Comparison of ENCODE assay signal across 24 cellular contexts in genomic region chr19:51044327-51044726, GRCh38. TPM values are rescaled to one million over a fixed set of nuclear protein-coding genes. Genes with fewer than 3 reads are reported as not detected.
DNase-seq lines count a peak whose midpoint lies in the region; ATAC-seq, FAIRE-seq and TF ChIP-seq lines count a peak whose summit lies in the region.
"Had no signal": no experiment of that assay in that cellular context is flagged by ENCODE, and none has a peak within 500 bp of the region (broad histone marks: within the 10 kb centered on the region; RNA-seq: fewer than 3 reads in every experiment).

No MANE protein-coding gene starts in this region.

- BruUV-seq in K562 (replicated peaks; lab: Mats Ljungman, UMichigan), result no TSS peak

- TF ChIP-seq RAD21 in A549 (conservative IDR thresholded peaks at IDR 0.05 in 1 of 2, IDR thresholded peaks at IDR 0.05 in 1 of 2), result no peak
- TF ChIP-seq RAD21 in K562 (CRISPR knock-in tag; conservative IDR thresholded peaks at IDR 0.05 in 1 of 2, IDR thresholded peaks at IDR 0.05 in 1 of 2), result no peak

- H3K4me2 ChIP-seq in A549, result no peak overlapping the region
- no peak overlapping the region for H3K4me2 ChIP-seq in K562 (ENCODE audit: insufficient read depth, low read length)
- H3K4me2 ChIP-seq in osteoblast (ENCODE audit: insufficient read depth, low read length), result no peak overlapping the region

- H3K36me3 ChIP-seq in K562 (ENCODE audit: control insufficient read depth, insufficient read depth, low read length) (no peaks in the 10 kb centered on the region), osteoblast (ENCODE audit: insufficient read depth, low read length) (no peaks in the 10 kb centered on the region)
- H3K36me3 ChIP-seq: BE2C had no signal

- H2AFZ ChIP-seq in K562 (ENCODE audit: low read depth, low read length) (no peak overlapping the region), osteoblast (ENCODE audit: low read length) (no peak overlapping the region)

- POLR2A ChIA-PET in A549 (lab: Yijun Ruan, JAX), result no interaction called here
- POLR2A ChIA-PET in K562 (lab: Yijun Ruan, JAX), result interaction anchor here (0.7 to 1.5 kb wide), 4 partner anchors 8 to 740 kb away, joined by 3 to 5 read pairs (median 4); no protein-coding TSS in a partner anchor

- no peak for TF ChIP-seq EP300 in A549 (IDR thresholded peaks at IDR 0.05)
- no peak for TF ChIP-seq EP300 in K562 (IDR thresholded peaks at IDR 0.05; ENCODE audit: low read length)

- no peak for FAIRE-seq in A549 (lab: Jason Lieb, UNC)
- no peak for FAIRE-seq in K562 (lab: Jason Lieb, UNC)
- FAIRE-seq: GM12878, GM19239, H54 had no signal

- H3K27me3 ChIP-seq in K562 (ENCODE audit: control insufficient read depth in 2 of 2, insufficient read depth in 2 of 2, low read length in 2 of 2) (peaks cover 12 to 18% of the 10 kb centered on the region in 2 experiments; a peak in 3 of 5 replicates), osteoblast (ENCODE audit: insufficient read depth, low read length) (peaks cover 7% of the 10 kb centered on the region)
- H3K27me3 ChIP-seq: BE2C had no signal

- ATAC-seq in A549 (no peak), K562 (no peak)
- ATAC-seq: GM12878 had no signal

- H3K9me1 ChIP-seq in K562 (ENCODE audit: control insufficient read depth, insufficient read depth, low read length), result no peaks in the 10 kb centered on the region

- no peak overlapping the region for H3K9ac ChIP-seq in K562 (ENCODE audit: insufficient read depth in 1 of 2, low read depth in 2 of 2, low read length in 2 of 2)

- H3K79me2 ChIP-seq in K562 (ENCODE audit: control insufficient read depth, insufficient read depth, low read length), result no peaks in the 10 kb centered on the region
- no peaks in the 10 kb centered on the region for H3K79me2 ChIP-seq in osteoblast (ENCODE audit: insufficient read depth, low read length)

- H3K27ac ChIP-seq in A549, result no peak overlapping the region
- no peak overlapping the region for H3K27ac ChIP-seq in K562 (ENCODE audit: extremely low read depth, low read depth, low read length)
- no peak overlapping the region for H3K27ac ChIP-seq in osteoblast (ENCODE audit: low read depth, low read length)
- H3K27ac ChIP-seq: HL-60 had no signal

- no peak for TF ChIP-seq CTCF in A549 (IDR thresholded peaks at IDR 0.05)
- TF ChIP-seq CTCF in K562 (IDR thresholded peaks at IDR 0.05 in 2 of 3, conservative IDR thresholded peaks at IDR 0.05 in 1 of 3; ENCODE audit: insufficient read depth in 2 of 3, low read depth in 1 of 3, low read length in 3 of 3), result no peak
- TF ChIP-seq CTCF in osteoblast (IDR thresholded peaks at IDR 0.05; ENCODE audit: extremely low read depth, low read depth, low read length), result no peak

- intact Hi-C loops in K562 (cut with micrococcal nuclease), result no loop called here

- no peak overlapping the region for H3K4me3 ChIP-seq in A549
- H3K4me3 ChIP-seq in K562, result no peak overlapping the region
- H3K4me3 ChIP-seq in osteoblast (ENCODE audit: insufficient read depth, low read length), result no peak overlapping the region
- H3K4me3 ChIP-seq: GM12878 had no signal

- in situ Hi-C loops in K562 (cut with MboI), result no loop called here

- H3K4me1 ChIP-seq in A549, result no peaks in the 10 kb centered on the region
- H3K4me1 ChIP-seq in K562 (replicated peaks in 1 of 2; ENCODE audit: control insufficient read depth in 2 of 2, insufficient read depth in 2 of 2, low read length in 2 of 2), result no peaks in the 10 kb centered on the region
- H3K4me1 ChIP-seq in osteoblast (ENCODE audit: insufficient read depth, low read length), result no peaks in the 10 kb centered on the region
- H3K4me1 ChIP-seq: BE2C had no signal

- H4K20me1 ChIP-seq in K562 (replicated peaks; ENCODE audit: control insufficient read depth, insufficient read depth, low read length) (no peaks in the 10 kb centered on the region), osteoblast (ENCODE audit: insufficient read depth, low read length) (no peaks in the 10 kb centered on the region)

- DNase-seq in A549 (ENCODE audit: low read depth in 1 of 2, low spot score in 1 of 2), result no peak
- DNase-seq in K562 (ENCODE audit: extremely low read depth in 1 of 4, low spot score in 3 of 4), result no peak
- peak; percentile 19 for DNase-seq in osteoblast (ENCODE audit: insufficient read length, low spot score, missing footprints)
- no peak for DNase-seq in central memory CD4-positive, alpha-beta T cell
- no peak for DNase-seq in Ammon's horn (ENCODE audit: low spot score)
- DNase-seq: 8988T; BE2C; C1 segment of cervical spinal cord; CD4-positive, CD25-positive, alpha-beta regulatory T cell; CD8-positive, alpha-beta memory T cell; COR-L47; DMS 273 treated with DMSO at 0.1 percent for 48 hours; DMS53; DND-41; EL; HCEC 1CT; KG1 had no signal

- TF ChIP-seq POLR2A in A549 (IDR thresholded peaks at IDR 0.05; ENCODE audit: low read length) (no peak), K562 (conservative IDR thresholded peaks at IDR 0.05) (no peak)

- 66% methylated on average over 11 of the region's 11 CpGs for WGBS in A549 (ENCODE audit: missing lambda C conversion rate)
- 31% methylated on average over 11 of the region's 11 CpGs for WGBS in K562 (ENCODE audit: insufficient coverage, low coverage, missing lambda C conversion rate)

- H3K9me3 ChIP-seq in A549 (no peaks in the 10 kb centered on the region), K562 (replicated peaks; ENCODE audit: control insufficient read depth, insufficient read depth, low read depth, low read length) (no peaks in the 10 kb centered on the region), osteoblast (ENCODE audit: low read depth, low read length) (no peaks in the 10 kb centered on the region)
- H3K9me3 ChIP-seq: BE2C had no signal

- CTCF ChIA-PET in A549 (lab: Yijun Ruan, JAX) (interaction anchor here (1.4 to 2.3 kb wide), 5 partner anchors 9 to 28 kb away, joined by 3 to 6 read pairs (median 4); no protein-coding TSS in a partner anchor), K562 (lab: Yijun Ruan, JAX; ENCODE audit: low intra/inter-chr PET ratio) (no interaction called here)

RNA-seq across cellular contexts. Expression of gene KLK12, which starts 9.5 kb away (rescaled TPM):
- polyA plus RNA-seq in A549 (2011; rRNA removed) (not detected in 2 replicates), A549 (2017; fragmentation: RNase III; extraction: RNeasy Plus Mini Kit Qiagen cat#74134 plus additional on column Dnase treatment) (not detected in 3 replicates), K562 (2011; rRNA removed) (not detected in 2 replicates), K562 (2014; fragmentation: Illumina TruSeq; extraction: Trizol) (not detected in 2 replicates), K562 (2014; fragmentation: Nextera tagmentation; extraction: Ambion mirVana) (not detected), K562 (2014; rRNA removed) (not detected in 2 replicates)
- polyA plus RNA-seq in A549 (2012; cell fraction: cytosol; rRNA removed), result not detected in 2 replicates
- not detected in 2 replicates for polyA plus RNA-seq in A549 (2012; cell fraction: nucleus; rRNA removed)
- not detected in 2 replicates for polyA minus RNA-seq in A549 (2011; rRNA and poly(A)+ RNA removed)
- not detected in 2 replicates for total RNA-seq in K562 (2011; cell fraction: chromatin; rRNA removed; ENCODE audit: low replicate concordance)
- total RNA-seq in K562 (2011; cell fraction: nucleolus; rRNA removed), result not detected in 2 replicates
- not detected in 2 replicates for total RNA-seq in K562 (2011; cell fraction: nucleoplasm; rRNA removed)
- total RNA-seq in K562 (2014; rRNA removed) (not detected in 2 replicates), K562 (2014; rRNA removed; fragmentation: Illumina TruSeq; extraction: Trizol) (not detected in 2 replicates), K562 (2015; rRNA removed; fragmentation: Illumina TruSeq; extraction: Trizol) (not detected in 2 replicates), K562 (2021) (not detected in 2 replicates), osteoblast (not detected in 2 replicates)
- not detected in 2 replicates for polyA plus RNA-seq in K562 (2011; cell fraction: cytosol; rRNA removed)
- not detected in 2 replicates for polyA plus RNA-seq in K562 (2011; cell fraction: nucleus; rRNA removed)
- polyA plus RNA-seq in K562 (2012), result not detected in 2 replicates
- polyA minus RNA-seq in K562 (2011; rRNA and poly(A)+ RNA removed), result not detected in 2 replicates
- polyA minus RNA-seq in K562 (2011; cell fraction: cytosol; rRNA and poly(A)+ RNA removed), result not detected in 2 replicates
- not detected in 2 replicates for polyA minus RNA-seq in K562 (2011; cell fraction: nucleus; rRNA and poly(A)+ RNA removed)
- total RNA-seq: CD4-positive, CD25-positive, alpha-beta regulatory T cell; CD8-positive, alpha-beta memory T cell; G401; GM12878; HT1080 had no signal
- polyA plus RNA-seq: CD4-positive, CD25-positive, alpha-beta regulatory T cell; CD8-positive, alpha-beta memory T cell; GM12878; IgD-negative memory B cell had no signal

RNA-seq across cellular contexts. Expression of gene KLK11, which starts 17.9 kb away (rescaled TPM):
- polyA plus RNA-seq in A549 (2011; rRNA removed), result not detected in 2 replicates
- not detected in 2 replicates for polyA plus RNA-seq in A549 (2012; cell fraction: cytosol; rRNA removed)
- polyA plus RNA-seq in A549 (2012; cell fraction: nucleus; rRNA removed), result not detected in 2 replicates
- not detected in 3 replicates for polyA plus RNA-seq in A549 (2017; fragmentation: RNase III; extraction: RNeasy Plus Mini Kit Qiagen cat#74134 plus additional on column Dnase treatment)
- not detected in 2 replicates for polyA minus RNA-seq in A549 (2011; rRNA and poly(A)+ RNA removed)
- total RNA-seq in K562 (2011; cell fraction: chromatin; rRNA removed; ENCODE audit: low replicate concordance), result not detected in 2 replicates
- not detected in 2 replicates for total RNA-seq in K562 (2011; cell fraction: nucleolus; rRNA removed)
- total RNA-seq in K562 (2011; cell fraction: nucleoplasm; rRNA removed), result not detected in 2 replicates
- not detected in 2 replicates for total RNA-seq in K562 (2014; rRNA removed)
- total RNA-seq in K562 (2014; rRNA removed; fragmentation: Illumina TruSeq; extraction: Trizol), result not detected in 2 replicates
- total RNA-seq in K562 (2015; rRNA removed; fragmentation: Illumina TruSeq; extraction: Trizol), result not detected in 2 replicates
- not detected in 2 replicates for total RNA-seq in K562 (2021)
- not detected in 2 replicates for polyA plus RNA-seq in K562 (2011; rRNA removed)
- polyA plus RNA-seq in K562 (2011; cell fraction: cytosol; rRNA removed), result not detected in 2 replicates
- polyA plus RNA-seq in K562 (2011; cell fraction: nucleus; rRNA removed), result not detected in 2 replicates
- not detected in 2 replicates for polyA plus RNA-seq in K562 (2012)
- not detected in 2 replicates for polyA plus RNA-seq in K562 (2014; fragmentation: Illumina TruSeq; extraction: Trizol)
- polyA plus RNA-seq in K562 (2014; fragmentation: Nextera tagmentation; extraction: Ambion mirVana), result not detected
- polyA plus RNA-seq in K562 (2014; rRNA removed), result not detected in 2 replicates
- not detected in 2 replicates for polyA minus RNA-seq in K562 (2011; rRNA and poly(A)+ RNA removed)
- not detected in 2 replicates for polyA minus RNA-seq in K562 (2011; cell fraction: cytosol; rRNA and poly(A)+ RNA removed)
- not detected in 2 replicates for polyA minus RNA-seq in K562 (2011; cell fraction: nucleus; rRNA and poly(A)+ RNA removed)
- not detected in 2 replicates for total RNA-seq in osteoblast
- total RNA-seq: CD4-positive, CD25-positive, alpha-beta regulatory T cell; CD8-positive, alpha-beta memory T cell; G401; GM12878; HT1080 had no signal
- polyA plus RNA-seq: CD4-positive, CD25-positive, alpha-beta regulatory T cell; CD8-positive, alpha-beta memory T cell; GM12878; IgD-negative memory B cell had no signal

RNA-seq across cellular contexts. Expression of gene KLK13, which starts 20.6 kb away (rescaled TPM):
- not detected in 2 replicates for polyA plus RNA-seq in A549 (2011; rRNA removed)
- 0.07 TPM in 1 of 2 replicates, not detected in the other for polyA plus RNA-seq in A549 (2012; cell fraction: cytosol; rRNA removed)
- not detected in 2 replicates for polyA plus RNA-seq in A549 (2012; cell fraction: nucleus; rRNA removed)
- 0.09 TPM in 1 of 3 replicates, not detected in the others for polyA plus RNA-seq in A549 (2017; fragmentation: RNase III; extraction: RNeasy Plus Mini Kit Qiagen cat#74134 plus additional on column Dnase treatment)
- polyA minus RNA-seq in A549 (2011; rRNA and poly(A)+ RNA removed), result not detected in 2 replicates
- total RNA-seq in K562 (2011; cell fraction: chromatin; rRNA removed; ENCODE audit: low replicate concordance), result 2.4 and 5.3 TPM in 2 replicates
- total RNA-seq in K562 (2011; cell fraction: nucleolus; rRNA removed), result 5.7 and 6.5 TPM in 2 replicates
- total RNA-seq in K562 (2011; cell fraction: nucleoplasm; rRNA removed), result 6.5 and 8.0 TPM in 2 replicates
- total RNA-seq in K562 (2014; rRNA removed), result 1.3 and 2.5 TPM in 2 replicates
- total RNA-seq in K562 (2014; rRNA removed; fragmentation: Illumina TruSeq; extraction: Trizol), result 1.5 and 1.7 TPM in 2 replicates
- 0.64 and 0.72 TPM in 2 replicates for total RNA-seq in K562 (2015; rRNA removed; fragmentation: Illumina TruSeq; extraction: Trizol)
- 2.8 and 4.7 TPM in 2 replicates for total RNA-seq in K562 (2021)
- 2.9 and 9.0 TPM in 2 replicates for polyA plus RNA-seq in K562 (2011; rRNA removed)
- polyA plus RNA-seq in K562 (2011; cell fraction: cytosol; rRNA removed), result 3.9 and 15.9 TPM in 2 replicates
- polyA plus RNA-seq in K562 (2011; cell fraction: nucleus; rRNA removed), result 2.0 and 10.9 TPM in 2 replicates
- polyA plus RNA-seq in K562 (2012), result 2.4 and 2.9 TPM in 2 replicates
- 3.8 and 4.4 TPM in 2 replicates for polyA plus RNA-seq in K562 (2014; fragmentation: Illumina TruSeq; extraction: Trizol)
- 1 to 10 TPM in 1 of 2 experiments, under 1 TPM in 1; 0.84 to 2.3 TPM for polyA plus RNA-seq in K562 (2014; fragmentation: Nextera tagmentation; extraction: Ambion mirVana)
- polyA plus RNA-seq in K562 (2014; rRNA removed), result 1.3 and 2.3 TPM in 2 replicates
- polyA minus RNA-seq in K562 (2011; rRNA and poly(A)+ RNA removed), result 0.96 and 4.0 TPM in 2 replicates
- polyA minus RNA-seq in K562 (2011; cell fraction: cytosol; rRNA and poly(A)+ RNA removed), result 2.5 and 5.7 TPM in 2 replicates
- polyA minus RNA-seq in K562 (2011; cell fraction: nucleus; rRNA and poly(A)+ RNA removed), result 0.44 and 1.6 TPM in 2 replicates
- total RNA-seq in osteoblast, result not detected in 2 replicates
- total RNA-seq: CD4-positive, CD25-positive, alpha-beta regulatory T cell; CD8-positive, alpha-beta memory T cell; G401; GM12878; HT1080 had no signal
- polyA plus RNA-seq: CD4-positive, CD25-positive, alpha-beta regulatory T cell; CD8-positive, alpha-beta memory T cell; GM12878; IgD-negative memory B cell had no signal

RNA-seq across cellular contexts. Expression of gene KLK10, which starts 24.8 kb away (rescaled TPM):
- polyA plus RNA-seq in A549 (2011; rRNA removed), result 0.18 and 0.33 TPM in 2 replicates
- 0.11 and 0.13 TPM in 2 replicates for polyA plus RNA-seq in A549 (2012; cell fraction: cytosol; rRNA removed)
- polyA plus RNA-seq in A549 (2012; cell fraction: nucleus; rRNA removed), result 0.06 and 0.28 TPM in 2 replicates
- polyA plus RNA-seq in A549 (2017; fragmentation: RNase III; extraction: RNeasy Plus Mini Kit Qiagen cat#74134 plus additional on column Dnase treatment), result 0.05 TPM in 1 of 3 replicates, not detected in the others
- 0.12 and 0.44 TPM in 2 replicates for polyA minus RNA-seq in A549 (2011; rRNA and poly(A)+ RNA removed)
- total RNA-seq in K562 (2011; cell fraction: chromatin; rRNA removed; ENCODE audit: low replicate concordance), result not detected in 2 replicates
- not detected in 2 replicates for total RNA-seq in K562 (2011; cell fraction: nucleolus; rRNA removed)
- 0.46 TPM in 1 of 2 replicates, not detected in the other for total RNA-seq in K562 (2011; cell fraction: nucleoplasm; rRNA removed)
- not detected in 2 replicates for total RNA-seq in K562 (2014; rRNA removed)
- total RNA-seq in K562 (2014; rRNA removed; fragmentation: Illumina TruSeq; extraction: Trizol), result not detected in 2 replicates
- total RNA-seq in K562 (2015; rRNA removed; fragmentation: Illumina TruSeq; extraction: Trizol), result not detected in 2 replicates
- 0.11 TPM in 1 of 2 replicates, not detected in the other for total RNA-seq in K562 (2021)
- polyA plus RNA-seq in K562 (2011; rRNA removed), result not detected in 2 replicates
- 0.18 TPM in 1 of 2 replicates, not detected in the other for polyA plus RNA-seq in K562 (2011; cell fraction: cytosol; rRNA removed)
- polyA plus RNA-seq in K562 (2011; cell fraction: nucleus; rRNA removed), result not detected in 2 replicates
- 0.03 and 0.08 TPM in 2 replicates for polyA plus RNA-seq in K562 (2012)
- not detected in 2 replicates for polyA plus RNA-seq in K562 (2014; fragmentation: Illumina TruSeq; extraction: Trizol)
- not detected for polyA plus RNA-seq in K562 (2014; fragmentation: Nextera tagmentation; extraction: Ambion mirVana)
- polyA plus RNA-seq in K562 (2014; rRNA removed), result not detected in 2 replicates
- polyA minus RNA-seq in K562 (2011; rRNA and poly(A)+ RNA removed), result not detected in 2 replicates
- polyA minus RNA-seq in K562 (2011; cell fraction: cytosol; rRNA and poly(A)+ RNA removed), result not detected in 2 replicates
- not detected in 2 replicates for polyA minus RNA-seq in K562 (2011; cell fraction: nucleus; rRNA and poly(A)+ RNA removed)
- total RNA-seq in osteoblast, result not detected in 2 replicates
- total RNA-seq: CD4-positive, CD25-positive, alpha-beta regulatory T cell; CD8-positive, alpha-beta memory T cell; G401; GM12878; HT1080 had no signal
- polyA plus RNA-seq: CD4-positive, CD25-positive, alpha-beta regulatory T cell; CD8-positive, alpha-beta memory T cell; GM12878; IgD-negative memory B cell had no signal

RNA-seq across cellular contexts. Expression of gene KLK14, which starts 38.4 kb away (rescaled TPM):
- 0.14 and 0.22 TPM in 2 replicates for polyA plus RNA-seq in A549 (2011; rRNA removed)
- 0.19 and 0.23 TPM in 2 replicates for polyA plus RNA-seq in A549 (2012; cell fraction: cytosol; rRNA removed)
- polyA plus RNA-seq in A549 (2012; cell fraction: nucleus; rRNA removed), result 1.1 and 2.8 TPM in 2 replicates
- 0.22 to 0.44 TPM in 2 of 3 replicates, not detected in the other for polyA plus RNA-seq in A549 (2017; fragmentation: RNase III; extraction: RNeasy Plus Mini Kit Qiagen cat#74134 plus additional on column Dnase treatment)
- polyA minus RNA-seq in A549 (2011; rRNA and poly(A)+ RNA removed), result not detected in 2 replicates
- 0.37 TPM in 1 of 2 replicates, not detected in the other for total RNA-seq in K562 (2011; cell fraction: chromatin; rRNA removed; ENCODE audit: low replicate concordance)
- total RNA-seq in K562 (2011; cell fraction: nucleolus; rRNA removed), result 0.33 TPM in 1 of 2 replicates, not detected in the other
- not detected in 2 replicates for total RNA-seq in K562 (2011; cell fraction: nucleoplasm; rRNA removed)
- total RNA-seq in K562 (2014; rRNA removed), result not detected in 2 replicates
- not detected in 2 replicates for total RNA-seq in K562 (2014; rRNA removed; fragmentation: Illumina TruSeq; extraction: Trizol)
- not detected in 2 replicates for total RNA-seq in K562 (2015; rRNA removed; fragmentation: Illumina TruSeq; extraction: Trizol)
- total RNA-seq in K562 (2021), result not detected in 2 replicates
- polyA plus RNA-seq in K562 (2011; rRNA removed), result 0.08 TPM in 1 of 2 replicates, not detected in the other
- 0.12 TPM in 1 of 2 replicates, not detected in the other for polyA plus RNA-seq in K562 (2011; cell fraction: cytosol; rRNA removed)
- 0.14 and 0.20 TPM in 2 replicates for polyA plus RNA-seq in K562 (2011; cell fraction: nucleus; rRNA removed)
- polyA plus RNA-seq in K562 (2012), result 0.09 and 0.11 TPM in 2 replicates
- polyA plus RNA-seq in K562 (2014; fragmentation: Illumina TruSeq; extraction: Trizol), result not detected in 2 replicates
- not detected for polyA plus RNA-seq in K562 (2014; fragmentation: Nextera tagmentation; extraction: Ambion mirVana)
- not detected in 2 replicates for polyA plus RNA-seq in K562 (2014; rRNA removed)
- polyA minus RNA-seq in K562 (2011; rRNA and poly(A)+ RNA removed), result not detected in 2 replicates
- polyA minus RNA-seq in K562 (2011; cell fraction: cytosol; rRNA and poly(A)+ RNA removed), result not detected in 2 replicates
- polyA minus RNA-seq in K562 (2011; cell fraction: nucleus; rRNA and poly(A)+ RNA removed), result not detected in 2 replicates
- total RNA-seq in osteoblast, result not detected in 2 replicates
- total RNA-seq: G401, GM12878, HT1080 had no signal
- polyA plus RNA-seq: CD4-positive, CD25-positive, alpha-beta regulatory T cell; CD8-positive, alpha-beta memory T cell; GM12878; IgD-negative memory B cell had no signal

Comparison
In these comparisons a context has a peak if more than half of its experiments do, and no peak if none do; other contexts are left out.
1. Of the 35 proteins assayed by ChIP-seq in both K562 and A549: peak only in K562: none; only in A549: none; in both: MAFK; in neither: 34.